ENCODE assay signal across 1 cellular context in the genomic region with DNA sequence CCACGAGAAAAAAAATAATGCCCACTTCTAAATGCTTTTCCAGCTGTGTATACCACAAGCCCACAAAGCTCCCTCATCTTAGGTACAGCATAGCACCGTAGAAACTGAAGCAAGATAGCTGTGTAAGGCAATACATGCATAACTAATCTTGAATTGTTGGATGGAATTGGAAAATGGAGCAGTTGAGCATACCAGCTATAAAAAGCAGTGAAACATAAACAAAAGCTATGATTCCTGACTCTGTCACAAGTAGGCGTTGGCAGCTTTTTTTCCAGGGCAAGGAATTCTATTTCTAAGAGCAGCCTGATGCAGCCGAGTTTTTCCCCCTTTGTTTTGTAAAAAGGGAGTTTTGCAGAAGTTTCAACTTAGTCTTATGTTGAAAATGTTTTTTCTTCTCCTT.
TF ChIP-seq lines count a peak whose summit lies in the region.

No MANE protein-coding gene starts in this region.

TF ChIP-seq in endothelial cell of umbilical vein, 7 proteins besides CTCF, POLR2A, EP300 and RAD21:
- no peak for TF ChIP-seq FOS (IDR thresholded peaks at IDR 0.05; ENCODE audit: borderline replicate concordance, insufficient read depth, low read length)
- TF ChIP-seq JUN (IDR thresholded peaks at IDR 0.05; ENCODE audit: borderline replicate concordance, insufficient read depth, insufficient read length, low read depth): no peak
- no peak for TF ChIP-seq MAX (IDR thresholded peaks at IDR 0.05; ENCODE audit: insufficient read depth, insufficient read length)
- TF ChIP-seq POLR2AphosphoS5 (IDR thresholded peaks at IDR 0.05; ENCODE audit: insufficient read depth, low read depth, low read length): no peak
- no peak for TF ChIP-seq EZH2 (IDR thresholded peaks at IDR 0.05; ENCODE audit: borderline replicate concordance, low read depth, low read length, severe bottlenecking)
- TF ChIP-seq MYC (IDR thresholded peaks at IDR 0.05; ENCODE audit: low read depth, low read length): no peak
- TF ChIP-seq GATA2 (IDR thresholded peaks at IDR 0.05; ENCODE audit: insufficient read depth, insufficient read length, low read depth, low read length): no peak
